In the genomic region with DNA sequence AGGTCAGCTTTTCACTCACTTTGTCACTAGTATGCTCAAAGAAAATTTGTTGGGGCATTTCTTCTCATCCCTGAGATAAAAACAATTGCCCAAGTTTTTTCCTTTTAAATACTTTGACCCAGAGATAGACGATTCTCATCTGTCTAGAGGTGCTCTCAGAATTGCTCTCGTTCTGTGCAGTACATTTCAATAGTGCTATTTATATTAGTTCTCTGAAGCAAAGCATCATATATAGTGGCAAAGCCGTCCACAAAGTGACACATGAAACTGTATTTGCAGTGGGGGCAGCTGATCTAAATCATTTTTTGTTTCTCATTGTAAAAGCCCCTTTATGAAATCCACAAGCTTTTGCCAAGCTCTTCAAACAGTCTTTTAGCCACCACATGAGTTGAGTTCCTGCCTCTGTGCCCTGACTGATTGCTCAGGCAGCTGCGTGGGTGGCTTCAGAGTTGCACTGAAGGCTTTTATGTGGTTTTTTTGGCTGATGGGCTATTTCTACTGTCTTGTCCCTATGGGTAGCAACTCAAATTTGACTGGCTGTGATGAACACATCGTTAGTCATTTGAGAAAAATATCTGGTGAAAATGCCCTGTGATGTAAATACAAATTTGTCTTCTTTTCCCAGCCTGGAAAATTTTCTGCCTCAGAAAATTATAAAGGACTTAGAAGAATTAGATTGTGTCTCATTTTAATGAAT, we compare ENCODE assay signal across 8 cellular contexts.
DNase-seq lines count a peak whose midpoint lies in the region; ATAC-seq and TF ChIP-seq lines count a peak whose summit lies in the region.

No MANE protein-coding gene starts in this region.

- H3K4me3 ChIP-seq in NB4 (ENCODE audit: low read depth, low read length) (no peak overlapping the region), mucosa of descending colon (no peak overlapping the region)

- H3K4me1 Mint-ChIP-seq in activated naive CD8-positive, alpha-beta T cell (ENCODE audit: low read depth) = peaks cover 22% of the 10 kb centered on the region

- no peaks in the 10 kb centered on the region for H3K36me3 Mint-ChIP-seq in activated naive CD8-positive, alpha-beta T cell

- H3K27ac Mint-ChIP-seq in activated naive CD8-positive, alpha-beta T cell = peak overlapping the region; percentile 25

- no peaks in the 10 kb centered on the region for H3K4me1 ChIP-seq in mucosa of descending colon (ENCODE audit: low read depth)

- DNase-seq in GM04504 (ENCODE audit: low read depth) (peak; percentile 63), HCEC 1CT (peak; percentile 88), NB4 (ENCODE audit: low read depth) (peak; percentile 60), mucosa of descending colon (no peak), HuH-7 (ENCODE audit: low spot score) (no peak), NCI-H1436 treated with DMSO at 0.1 percent for 48 hours (lab: John Stamatoyannopoulos, UW) (no peak)
- DNase-seq in stimulated activated CD4-positive, alpha-beta T cell treated with anti-CD3 and anti-CD28 coated beads, Interleukin-12 subunit alpha, Interleukin-12 subunit beta, amount 100 ng/mL, for 4 hours = peak; percentile 59

- no peak for TF ChIP-seq CTCF in NB4 (IDR thresholded peaks at IDR 0.05; ENCODE audit: low read depth, low read length)
- no peak for TF ChIP-seq CTCF in mucosa of descending colon (IDR thresholded peaks at IDR 0.05)

- intact Hi-C loops in mucosa of descending colon (cut with DNase I, micrococcal nuclease) = no loop called here

- H3K27me3 Mint-ChIP-seq in activated naive CD8-positive, alpha-beta T cell = peaks cover 5% of the 10 kb centered on the region

- H3K9me3 ChIP-seq in mucosa of descending colon = no peaks in the 10 kb centered on the region

- no peaks in the 10 kb centered on the region for H3K9me3 Mint-ChIP-seq in activated naive CD8-positive, alpha-beta T cell (ENCODE audit: low read depth)

- no peak for ATAC-seq in mucosa of descending colon

- H3K4me3 Mint-ChIP-seq in activated naive CD8-positive, alpha-beta T cell = peak overlapping the region; percentile 25

- no peaks in the 10 kb centered on the region for H3K36me3 ChIP-seq in mucosa of descending colon (ENCODE audit: low read depth)

- no peak for TF ChIP-seq POLR2A in NB4 (IDR thresholded peaks at IDR 0.05; ENCODE audit: extremely low read depth, insufficient read length)

Comparison
In these comparisons a context has a peak if more than half of its experiments do, and no peak if none do; other contexts are left out.
1. DNase-seq: peak in GM04504 (single experiment), HCEC 1CT (single experiment), NB4 (single experiment) and stimulated activated CD4-positive, alpha-beta T cell treated with anti-CD3 and anti-CD28 coated beads, Interleukin-12 subunit alpha, Interleukin-12 subunit beta, amount 100 ng/mL, for 4 hours (single experiment); none in mucosa of descending colon (0 of 3), HuH-7 (single experiment) and NCI-H1436 treated with DMSO at 0.1 percent for 48 hours (single experiment).